1 cellular context compared by ENCODE assay signal in genomic region chr17:81871387-81872120, GRCh38.
TF ChIP-seq lines count a peak whose summit lies in the region.

No MANE protein-coding gene starts in this region.

TF ChIP-seq in K562, 482 proteins besides CTCF, POLR2A, EP300 and RAD21 (continued from another document and continues in another):
- no peak for TF ChIP-seq ZNF695 (CRISPR knock-in tag; IDR thresholded peaks at IDR 0.05)
- peak; percentile 49 to 92 for TF ChIP-seq MAZ (CRISPR knock-in tag; conservative IDR thresholded peaks at IDR 0.05 in 1 of 2, IDR thresholded peaks at IDR 0.05 in 1 of 2)
- no peak for TF ChIP-seq MAFG (tag; conservative IDR thresholded peaks at IDR 0.05)
- peak; percentile 51; the same call in 1 of the 2 replicates for TF ChIP-seq RAD51 (IDR thresholded peaks at IDR 0.05; ENCODE audit: borderline replicate concordance, low read depth)
- peak; percentile 13 for TF ChIP-seq ZNF232 (CRISPR knock-in tag; IDR thresholded peaks at IDR 0.05)
- peak; percentile 97 for TF ChIP-seq HMGXB4 (CRISPR knock-in tag; IDR thresholded peaks at IDR 0.05)
- TF ChIP-seq EHMT2 (IDR thresholded peaks at IDR 0.05): no peak
- peak; percentile 60 for TF ChIP-seq HNRNPLL (IDR thresholded peaks at IDR 0.05; ENCODE audit: low read depth, low read length, poor library complexity, severe bottlenecking)
- TF ChIP-seq HOXB6 (CRISPR knock-in tag; IDR thresholded peaks at IDR 0.05; ENCODE audit: borderline replicate concordance): no peak
- TF ChIP-seq GABPB2 (CRISPR knock-in tag; conservative IDR thresholded peaks at IDR 0.05): no peak
- peak; percentile 100 for TF ChIP-seq SRSF3 (IDR thresholded peaks at IDR 0.05; ENCODE audit: insufficient read depth, low read length)
- TF ChIP-seq, protein P1, sequence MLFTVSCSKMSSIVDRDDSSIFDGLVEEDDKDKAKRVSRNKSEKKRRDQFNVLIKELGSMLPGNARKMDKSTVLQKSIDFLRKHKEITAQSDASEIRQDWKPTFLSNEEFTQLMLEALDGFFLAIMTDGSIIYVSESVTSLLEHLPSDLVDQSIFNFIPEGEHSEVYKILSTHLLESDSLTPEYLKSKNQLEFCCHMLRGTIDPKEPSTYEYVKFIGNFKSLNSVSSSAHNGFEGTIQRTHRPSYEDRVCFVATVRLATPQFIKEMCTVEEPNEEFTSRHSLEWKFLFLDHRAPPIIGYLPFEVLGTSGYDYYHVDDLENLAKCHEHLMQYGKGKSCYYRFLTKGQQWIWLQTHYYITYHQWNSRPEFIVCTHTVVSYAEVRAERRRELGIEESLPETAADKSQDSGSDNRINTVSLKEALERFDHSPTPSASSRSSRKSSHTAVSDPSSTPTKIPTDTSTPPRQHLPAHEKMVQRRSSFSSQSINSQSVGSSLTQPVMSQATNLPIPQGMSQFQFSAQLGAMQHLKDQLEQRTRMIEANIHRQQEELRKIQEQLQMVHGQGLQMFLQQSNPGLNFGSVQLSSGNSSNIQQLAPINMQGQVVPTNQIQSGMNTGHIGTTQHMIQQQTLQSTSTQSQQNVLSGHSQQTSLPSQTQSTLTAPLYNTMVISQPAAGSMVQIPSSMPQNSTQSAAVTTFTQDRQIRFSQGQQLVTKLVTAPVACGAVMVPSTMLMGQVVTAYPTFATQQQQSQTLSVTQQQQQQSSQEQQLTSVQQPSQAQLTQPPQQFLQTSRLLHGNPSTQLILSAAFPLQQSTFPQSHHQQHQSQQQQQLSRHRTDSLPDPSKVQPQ (CRISPR knock-in tag; IDR thresholded peaks at IDR 0.05; ENCODE audit: borderline replicate concordance): no peak
- TF ChIP-seq KDM4B (IDR thresholded peaks at IDR 0.05; ENCODE audit: borderline replicate concordance in 2 of 2, low read depth in 1 of 2): peak in 1 of 2 experiments; percentile 84; a peak in 1 of 4 replicates
- TF ChIP-seq, protein P2, sequence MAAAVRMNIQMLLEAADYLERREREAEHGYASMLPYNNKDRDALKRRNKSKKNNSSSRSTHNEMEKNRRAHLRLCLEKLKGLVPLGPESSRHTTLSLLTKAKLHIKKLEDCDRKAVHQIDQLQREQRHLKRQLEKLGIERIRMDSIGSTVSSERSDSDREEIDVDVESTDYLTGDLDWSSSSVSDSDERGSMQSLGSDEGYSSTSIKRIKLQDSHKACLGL (CRISPR knock-in tag; IDR thresholded peaks at IDR 0.05; ENCODE audit: borderline replicate concordance, poor library complexity, severe bottlenecking): peak; percentile 75
- no peak for TF ChIP-seq MEF2A (IDR thresholded peaks at IDR 0.05; ENCODE audit: control insufficient read depth, low read depth, low read length)
- TF ChIP-seq, protein P3, sequence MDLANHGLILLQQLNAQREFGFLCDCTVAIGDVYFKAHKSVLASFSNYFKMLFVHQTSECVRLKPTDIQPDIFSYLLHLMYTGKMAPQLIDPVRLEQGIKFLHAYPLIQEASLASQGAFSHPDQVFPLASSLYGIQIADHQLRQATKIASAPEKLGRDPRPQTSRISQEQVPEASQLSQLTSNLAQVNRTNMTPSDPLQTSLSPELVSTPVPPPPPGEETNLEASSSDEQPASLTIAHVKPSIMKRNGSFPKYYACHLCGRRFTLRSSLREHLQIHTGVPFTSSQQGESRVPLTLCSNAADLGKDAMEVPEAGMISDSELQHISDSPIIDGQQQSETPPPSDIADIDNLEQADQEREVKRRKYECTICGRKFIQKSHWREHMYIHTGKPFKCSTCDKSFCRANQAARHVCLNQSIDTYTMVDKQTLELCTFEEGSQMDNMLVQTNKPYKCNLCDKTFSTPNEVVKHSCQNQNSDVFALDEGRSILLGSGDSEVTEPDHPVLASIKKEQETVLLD (IDR thresholded peaks at IDR 0.05): peak; percentile 87
- TF ChIP-seq, protein P4, sequence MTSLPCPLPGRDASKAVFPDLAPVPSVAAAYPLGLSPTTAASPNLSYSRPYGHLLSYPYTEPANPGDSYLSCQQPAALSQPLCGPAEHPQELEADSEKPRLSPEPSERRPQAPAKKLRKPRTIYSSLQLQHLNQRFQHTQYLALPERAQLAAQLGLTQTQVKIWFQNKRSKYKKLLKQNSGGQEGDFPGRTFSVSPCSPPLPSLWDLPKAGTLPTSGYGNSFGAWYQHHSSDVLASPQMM (CRISPR knock-in tag; IDR thresholded peaks at IDR 0.05): no peak
- TF ChIP-seq SMARCA5 (IDR thresholded peaks at IDR 0.05): no peak
- TF ChIP-seq E2F4 (CRISPR knock-in tag; IDR thresholded peaks at IDR 0.05; ENCODE audit: low read depth): 0 out of 2 replicates have a peak, but pooled peaks have one; percentile 81
- no peak for TF ChIP-seq ZNF696 (CRISPR knock-in tag; conservative IDR thresholded peaks at IDR 0.05)
- 0 out of 2 replicates have a peak, but pooled peaks have one; percentile 61 for TF ChIP-seq PREB (CRISPR knock-in tag; IDR thresholded peaks at IDR 0.05)
- TF ChIP-seq CHD2 (IDR thresholded peaks at IDR 0.05; ENCODE audit: low read depth, low read length): peak; percentile 39; the same call in 1 of the 2 replicates
- no peak; the same call in 1 of the 2 replicates for TF ChIP-seq ZNF347 (CRISPR knock-in tag; IDR thresholded peaks at IDR 0.05; ENCODE audit: low read depth)
- no peak for TF ChIP-seq SMARCA4 (IDR thresholded peaks at IDR 0.05)
- TF ChIP-seq, protein P5, sequence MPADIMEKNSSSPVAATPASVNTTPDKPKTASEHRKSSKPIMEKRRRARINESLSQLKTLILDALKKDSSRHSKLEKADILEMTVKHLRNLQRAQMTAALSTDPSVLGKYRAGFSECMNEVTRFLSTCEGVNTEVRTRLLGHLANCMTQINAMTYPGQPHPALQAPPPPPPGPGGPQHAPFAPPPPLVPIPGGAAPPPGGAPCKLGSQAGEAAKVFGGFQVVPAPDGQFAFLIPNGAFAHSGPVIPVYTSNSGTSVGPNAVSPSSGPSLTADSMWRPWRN (IDR thresholded peaks at IDR 0.05; ENCODE audit: low read depth): no peak
- TF ChIP-seq ZBTB33 (CRISPR knock-in tag; IDR thresholded peaks at IDR 0.05): 0 out of 2 replicates have a peak, but pooled peaks have one; percentile 27
- no peak for TF ChIP-seq PRMT5 (CRISPR knock-in tag; IDR thresholded peaks at IDR 0.05)
- TF ChIP-seq LCOR (CRISPR knock-in tag; IDR thresholded peaks at IDR 0.05): peak; percentile 71; the same call in 1 of the 2 replicates
- no peak for TF ChIP-seq ZNF668 (CRISPR knock-in tag; IDR thresholded peaks at IDR 0.05)
- peak; percentile 92; the same call in 1 of the 2 replicates for TF ChIP-seq PHB (CRISPR knock-in tag; IDR thresholded peaks at IDR 0.05)
- TF ChIP-seq CEBPB (tag; IDR thresholded peaks at IDR 0.05): no peak
- TF ChIP-seq SNRNP70 (optimal IDR thresholded peaks at IDR 0.05; ENCODE audit: low read depth, low read length): no peak
- TF ChIP-seq SRF (CRISPR knock-in tag; IDR thresholded peaks at IDR 0.05): no peak; a peak in 1 of 4 replicates
- TF ChIP-seq MYBL2 (IDR thresholded peaks at IDR 0.05; ENCODE audit: low read depth): no peak
- TF ChIP-seq MYBL2 (CRISPR knock-in tag; IDR thresholded peaks at IDR 0.05; ENCODE audit: borderline replicate concordance): no peak
- TF ChIP-seq, protein P6, sequence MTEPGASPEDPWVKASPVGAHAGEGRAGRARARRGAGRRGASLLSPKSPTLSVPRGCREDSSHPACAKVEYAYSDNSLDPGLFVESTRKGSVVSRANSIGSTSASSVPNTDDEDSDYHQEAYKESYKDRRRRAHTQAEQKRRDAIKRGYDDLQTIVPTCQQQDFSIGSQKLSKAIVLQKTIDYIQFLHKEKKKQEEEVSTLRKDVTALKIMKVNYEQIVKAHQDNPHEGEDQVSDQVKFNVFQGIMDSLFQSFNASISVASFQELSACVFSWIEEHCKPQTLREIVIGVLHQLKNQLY (CRISPR knock-in tag; conservative IDR thresholded peaks at IDR 0.05): no peak
- TF ChIP-seq ZNF445 (CRISPR knock-in tag; IDR thresholded peaks at IDR 0.05; ENCODE audit: low read depth): no peak
- TF ChIP-seq NUFIP1 (IDR thresholded peaks at IDR 0.05; ENCODE audit: partially characterized antibody): no peak
- peak; percentile 71; the same call in 1 of the 2 replicates for TF ChIP-seq ZNF77 (CRISPR knock-in tag; IDR thresholded peaks at IDR 0.05)
- no peak for TF ChIP-seq ZNF507 (tag; conservative IDR thresholded peaks at IDR 0.05)
- TF ChIP-seq RCOR1 (IDR thresholded peaks at IDR 0.05; ENCODE audit: borderline replicate concordance in 1 of 2, low read depth in 2 of 2, low read length in 2 of 2): 0 out of 4 replicates have a peak, but pooled peaks of 1 of the 2 experiments have one; percentile 4
- 0 out of 2 replicates have a peak, but pooled peaks have one; percentile 54 for TF ChIP-seq GTF2F1 (IDR thresholded peaks at IDR 0.05; ENCODE audit: low read depth, low read length)
- no peak for TF ChIP-seq JUNB (CRISPR knock-in tag; conservative IDR thresholded peaks at IDR 0.05)
- TF ChIP-seq AFF4 (CRISPR knock-in tag; IDR thresholded peaks at IDR 0.05): peak; percentile 96
- no peak for TF ChIP-seq POU5F1 (IDR thresholded peaks at IDR 0.05; ENCODE audit: borderline replicate concordance, low read depth, low read length, partially characterized antibody)
- no peak for TF ChIP-seq RFX1 (IDR thresholded peaks at IDR 0.05)
- no peak for TF ChIP-seq PHTF2 (CRISPR knock-in tag; IDR thresholded peaks at IDR 0.05)
- peak; percentile 37; the same call in 1 of the 2 replicates for TF ChIP-seq HDAC2 (IDR thresholded peaks at IDR 0.05)
- TF ChIP-seq ZNF644 (tag; IDR thresholded peaks at IDR 0.05; ENCODE audit: low read depth): 0 out of 2 replicates have a peak, but pooled peaks have one; percentile 65
